In the genomic region with DNA sequence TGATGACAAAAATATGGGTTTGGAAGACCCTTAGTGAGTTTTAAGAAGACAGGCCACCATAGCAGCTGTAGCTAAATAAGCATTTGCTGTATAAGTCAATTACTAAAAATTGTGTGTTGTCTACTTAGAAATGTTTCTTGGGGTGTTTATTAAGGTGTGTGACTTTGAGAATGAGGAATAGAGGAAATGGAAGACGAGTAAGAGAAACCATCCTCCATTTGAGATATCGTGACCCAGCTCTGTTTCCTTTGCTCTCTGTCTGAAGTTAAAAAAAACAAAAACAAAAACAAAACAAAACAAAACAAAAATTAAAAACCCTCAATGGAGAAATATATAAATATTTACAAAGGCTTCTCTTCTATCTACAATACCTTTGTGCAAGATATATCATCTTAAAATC, we compare ENCODE assay signal across 2 cellular contexts.
TF ChIP-seq lines count a peak whose summit lies in the region.

No MANE protein-coding gene starts in this region.

TF ChIP-seq in GM12878, 131 proteins besides CTCF, POLR2A, EP300 and RAD21:
- no peak for TF ChIP-seq SP1 (IDR thresholded peaks at IDR 0.05; ENCODE audit: low read depth, low read length)

TF ChIP-seq in GM23338, 12 proteins besides CTCF, POLR2A, EP300 and RAD21:
- TF ChIP-seq, protein P1, sequence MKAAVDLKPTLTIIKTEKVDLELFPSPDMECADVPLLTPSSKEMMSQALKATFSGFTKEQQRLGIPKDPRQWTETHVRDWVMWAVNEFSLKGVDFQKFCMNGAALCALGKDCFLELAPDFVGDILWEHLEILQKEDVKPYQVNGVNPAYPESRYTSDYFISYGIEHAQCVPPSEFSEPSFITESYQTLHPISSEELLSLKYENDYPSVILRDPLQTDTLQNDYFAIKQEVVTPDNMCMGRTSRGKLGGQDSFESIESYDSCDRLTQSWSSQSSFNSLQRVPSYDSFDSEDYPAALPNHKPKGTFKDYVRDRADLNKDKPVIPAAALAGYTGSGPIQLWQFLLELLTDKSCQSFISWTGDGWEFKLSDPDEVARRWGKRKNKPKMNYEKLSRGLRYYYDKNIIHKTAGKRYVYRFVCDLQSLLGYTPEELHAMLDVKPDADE (IDR thresholded peaks at IDR 0.05): no peak
- no peak for TF ChIP-seq POLR2AphosphoS5 (IDR thresholded peaks at IDR 0.05; ENCODE audit: low read depth)
- no peak for TF ChIP-seq ZNF114 (CRISPR knock-in tag; IDR thresholded peaks at IDR 0.05)
- TF ChIP-seq EZH2 (IDR thresholded peaks at IDR 0.05; ENCODE audit: low read depth, unreplicated experiment): no peak
- TF ChIP-seq NANOG (IDR thresholded peaks at IDR 0.05; ENCODE audit: borderline replicate concordance): no peak
- TF ChIP-seq, protein P2, sequence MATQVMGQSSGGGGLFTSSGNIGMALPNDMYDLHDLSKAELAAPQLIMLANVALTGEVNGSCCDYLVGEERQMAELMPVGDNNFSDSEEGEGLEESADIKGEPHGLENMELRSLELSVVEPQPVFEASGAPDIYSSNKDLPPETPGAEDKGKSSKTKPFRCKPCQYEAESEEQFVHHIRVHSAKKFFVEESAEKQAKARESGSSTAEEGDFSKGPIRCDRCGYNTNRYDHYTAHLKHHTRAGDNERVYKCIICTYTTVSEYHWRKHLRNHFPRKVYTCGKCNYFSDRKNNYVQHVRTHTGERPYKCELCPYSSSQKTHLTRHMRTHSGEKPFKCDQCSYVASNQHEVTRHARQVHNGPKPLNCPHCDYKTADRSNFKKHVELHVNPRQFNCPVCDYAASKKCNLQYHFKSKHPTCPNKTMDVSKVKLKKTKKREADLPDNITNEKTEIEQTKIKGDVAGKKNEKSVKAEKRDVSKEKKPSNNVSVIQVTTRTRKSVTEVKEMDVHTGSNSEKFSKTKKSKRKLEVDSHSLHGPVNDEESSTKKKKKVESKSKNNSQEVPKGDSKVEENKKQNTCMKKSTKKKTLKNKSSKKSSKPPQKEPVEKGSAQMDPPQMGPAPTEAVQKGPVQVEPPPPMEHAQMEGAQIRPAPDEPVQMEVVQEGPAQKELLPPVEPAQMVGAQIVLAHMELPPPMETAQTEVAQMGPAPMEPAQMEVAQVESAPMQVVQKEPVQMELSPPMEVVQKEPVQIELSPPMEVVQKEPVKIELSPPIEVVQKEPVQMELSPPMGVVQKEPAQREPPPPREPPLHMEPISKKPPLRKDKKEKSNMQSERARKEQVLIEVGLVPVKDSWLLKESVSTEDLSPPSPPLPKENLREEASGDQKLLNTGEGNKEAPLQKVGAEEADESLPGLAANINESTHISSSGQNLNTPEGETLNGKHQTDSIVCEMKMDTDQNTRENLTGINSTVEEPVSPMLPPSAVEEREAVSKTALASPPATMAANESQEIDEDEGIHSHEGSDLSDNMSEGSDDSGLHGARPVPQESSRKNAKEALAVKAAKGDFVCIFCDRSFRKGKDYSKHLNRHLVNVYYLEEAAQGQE (IDR thresholded peaks at IDR 0.05; ENCODE audit: unreplicated experiment): no peak
- TF ChIP-seq JUNB (IDR thresholded peaks at IDR 0.05; ENCODE audit: unreplicated experiment): no peak
- no peak for TF ChIP-seq STAT1 (IDR thresholded peaks at IDR 0.05; ENCODE audit: unreplicated experiment)
- no peak for TF ChIP-seq CREB1 (CRISPR knock-in tag; IDR thresholded peaks at IDR 0.05; ENCODE audit: low read depth)
TF ChIP-seq in GM23338: peak in this region for 0.
